In the genomic region with DNA sequence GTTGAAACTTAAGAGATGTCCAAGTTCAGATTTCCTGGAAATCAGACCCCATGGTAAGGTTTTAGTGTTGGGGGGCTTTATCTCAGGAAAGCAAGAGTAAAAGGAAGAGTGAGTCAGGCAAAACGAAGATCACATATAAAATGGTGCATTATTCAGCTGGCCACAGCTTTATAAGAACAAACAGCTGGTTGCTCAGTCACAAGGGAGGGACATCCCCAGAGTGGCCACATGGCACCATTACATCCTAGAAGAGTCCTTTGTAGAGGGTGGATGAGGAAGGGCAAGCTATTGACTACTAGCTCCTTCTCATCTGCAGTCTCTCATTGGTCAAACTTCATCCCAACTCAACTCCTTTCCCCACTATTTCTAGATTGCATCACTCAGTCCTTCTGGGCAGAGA, we compare ENCODE assay signal across 17 cellular contexts.
DNase-seq lines count a peak whose midpoint lies in the region; ATAC-seq lines count a peak whose summit lies in the region.
"Had no signal": no experiment of that assay in that cellular context is flagged by ENCODE, and none has a peak within 500 bp of the region (broad histone marks: within the 10 kb centered on the region; RNA-seq: fewer than 3 reads in every experiment).

No MANE protein-coding gene starts in this region.

- no peak overlapping the region for H3K4me3 ChIP-seq in SJCRH30
- H3K4me3 ChIP-seq: BLaER1, GM23248 had no signal

- no peak overlapping the region for H3K27ac ChIP-seq in SJCRH30
- H3K27ac ChIP-seq: 22Rv1, BLaER1, GM23248, HL-60 had no signal

- H3K36me3 ChIP-seq in SJCRH30 = no peaks in the 10 kb centered on the region
- H3K36me3 ChIP-seq: BLaER1 had no signal

- peaks cover 5% of the 10 kb centered on the region for H3K9me3 Mint-ChIP-seq in stimulated activated effector memory CD8-positive, alpha-beta T cell treated with anti-CD3 and anti-CD28 coated beads, Interleukin-12 subunit alpha, Interleukin-12 subunit beta, amount 100 ng/mL, for 72 hours

- no peak overlapping the region for H3K27ac Mint-ChIP-seq in stimulated activated effector memory CD8-positive, alpha-beta T cell treated with anti-CD3 and anti-CD28 coated beads, Interleukin-12 subunit alpha, Interleukin-12 subunit beta, amount 100 ng/mL, for 72 hours
- H3K27ac Mint-ChIP-seq: CD8-positive, alpha-beta memory T cell; H9; IgD-negative memory B cell had no signal

- H3K9me3 ChIP-seq in SJCRH30 (replicated peaks) = peaks cover 4% of the 10 kb centered on the region; the same call in 1 of the 2 replicates
- H3K9me3 ChIP-seq: Caco-2 had no signal

- peak; percentile 19 for ATAC-seq in stimulated activated effector memory CD8-positive, alpha-beta T cell treated with anti-CD3 and anti-CD28 coated beads, Interleukin-12 subunit alpha, Interleukin-12 subunit beta, amount 100 ng/mL, for 72 hours
- ATAC-seq in GM19455 (IDR thresholded peaks at IDR 0.05; ENCODE audit: unreplicated experiment) = no peak
- ATAC-seq in HG02840 (IDR thresholded peaks at IDR 0.05; ENCODE audit: low FRiP score, unreplicated experiment) = no peak

- DNase-seq in NCI-H82 (lab: John Stamatoyannopoulos, UW) (peak; percentile 13), NCI-H82 treated with DMSO at 0.1 percent for 48 hours (lab: John Stamatoyannopoulos, UW; ENCODE audit: unreplicated experiment) (no peak), SJCRH30 (peak; percentile 29 to 48), myocyte (ENCODE audit: low read depth) (peak; percentile 66), NCI-H748 (lab: John Stamatoyannopoulos, UW; ENCODE audit: unreplicated experiment) (no peak)
- no peak for DNase-seq in stimulated activated effector memory CD8-positive, alpha-beta T cell treated with anti-CD3 and anti-CD28 coated beads, Interleukin-12 subunit alpha, Interleukin-12 subunit beta, amount 100 ng/mL, for 72 hours (ENCODE audit: low spot score in 2 of 2)
- DNase-seq: AML-193; Caco-2; CD8-positive, alpha-beta memory T cell; GM23248; H9 had no signal

- H3K4me3 Mint-ChIP-seq in stimulated activated effector memory CD8-positive, alpha-beta T cell treated with anti-CD3 and anti-CD28 coated beads, Interleukin-12 subunit alpha, Interleukin-12 subunit beta, amount 100 ng/mL, for 72 hours = no peak overlapping the region
- H3K4me3 Mint-ChIP-seq: CD8-positive, alpha-beta memory T cell; H9; IgD-negative memory B cell had no signal

- no peaks in the 10 kb centered on the region for H3K27me3 ChIP-seq in SJCRH30
- H3K27me3 ChIP-seq: BLaER1 had no signal

- no peaks in the 10 kb centered on the region for H3K4me1 Mint-ChIP-seq in stimulated activated effector memory CD8-positive, alpha-beta T cell treated with anti-CD3 and anti-CD28 coated beads, Interleukin-12 subunit alpha, Interleukin-12 subunit beta, amount 100 ng/mL, for 72 hours
- H3K4me1 Mint-ChIP-seq: CD8-positive, alpha-beta memory T cell; H9; IgD-negative memory B cell had no signal

- H3K36me3 Mint-ChIP-seq in stimulated activated effector memory CD8-positive, alpha-beta T cell treated with anti-CD3 and anti-CD28 coated beads, Interleukin-12 subunit alpha, Interleukin-12 subunit beta, amount 100 ng/mL, for 72 hours = no peaks in the 10 kb centered on the region
- H3K36me3 Mint-ChIP-seq: CD8-positive, alpha-beta memory T cell had no signal

- peaks cover 21% of the 10 kb centered on the region for H3K4me1 ChIP-seq in SJCRH30
- H3K4me1 ChIP-seq: BLaER1, Caco-2 had no signal

Comparison
In these comparisons a context has a peak if more than half of its experiments do, and no peak if none do; other contexts are left out.
1. DNase-seq: peak in NCI-H82 (single experiment), SJCRH30 (2 of 2) and myocyte (single experiment); none in NCI-H82 treated with DMSO at 0.1 percent for 48 hours (single experiment), stimulated activated effector memory CD8-positive, alpha-beta T cell treated with anti-CD3 and anti-CD28 coated beads, Interleukin-12 subunit alpha, Interleukin-12 subunit beta, amount 100 ng/mL, for 72 hours (0 of 2) and NCI-H748 (single experiment).